28 cellular contexts compared by ENCODE assay signal in the genomic region with DNA sequence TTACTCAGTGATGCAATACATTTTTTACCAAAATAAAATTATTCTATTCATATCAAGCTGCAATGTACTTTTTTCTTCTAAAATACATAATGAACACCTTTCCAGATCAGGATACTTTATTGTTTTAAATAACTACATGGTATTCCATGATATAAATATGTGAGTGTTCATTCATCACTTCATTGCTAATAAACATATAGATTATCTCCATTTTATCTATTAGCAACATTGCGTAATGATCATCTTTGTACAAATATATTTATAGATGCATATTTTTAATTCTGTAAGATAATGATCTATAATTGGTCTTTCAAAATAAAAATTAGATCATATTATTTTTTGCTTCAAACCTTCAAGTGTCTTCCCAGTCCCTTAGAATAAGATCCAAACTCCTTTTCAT.
"Had no signal": no experiment of that assay in that cellular context is flagged by ENCODE, and none has a peak within 500 bp of the region (broad histone marks: within the 10 kb centered on the region; RNA-seq: fewer than 3 reads in every experiment).

No MANE protein-coding gene starts in this region.

- FAIRE-seq: endometrium, endothelial cell of umbilical vein, frontal cortex had no signal

- H3K4me1 ChIP-seq: colonic mucosa, esophagus muscularis mucosa, esophagus squamous epithelium, foreskin keratinocyte, gastrocnemius medialis, gastroesophageal sphincter, heart left ventricle, heart right ventricle had no signal

- DNase-seq: colonic mucosa; cortex of kidney; dermis blood vessel endothelial cell; dorsolateral prefrontal cortex; effector CD4-positive, alpha-beta T cell; effector CD8-positive, alpha-beta T cell; effector memory CD4-positive, alpha-beta T cell; effector memory CD8-positive, alpha-beta T cell; endodermal cell; erythroblast; esophagus squamous epithelium; foreskin fibroblast; foreskin keratinocyte; foreskin melanocyte; gastrocnemius medialis; glutamatergic neuron; head of caudate nucleus; heart left ventricle; heart right ventricle had no signal

- H3K4me3 Mint-ChIP-seq: dendritic cell treated with granulocyte-macrophage colony-stimulating factor and Interleukin-4, amounts not matched to agents 40 ng/mL and 50 ng/mL, for 4 days; effector memory CD8-positive, alpha-beta T cell; endodermal cell had no signal

- ATAC-seq: effector memory CD8-positive, alpha-beta T cell; esophagus mucosa; foreskin keratinocyte; gastrocnemius medialis; gastroesophageal sphincter; heart left ventricle; heart right ventricle had no signal

- H3K27me3 Mint-ChIP-seq: dendritic cell treated with granulocyte-macrophage colony-stimulating factor and Interleukin-4, amounts not matched to agents 40 ng/mL and 50 ng/mL, for 4 days; effector memory CD8-positive, alpha-beta T cell had no signal

- H3K27me3 ChIP-seq: colonic mucosa, dorsolateral prefrontal cortex, esophagus muscularis mucosa, esophagus squamous epithelium, foreskin keratinocyte, gastrocnemius medialis, gastroesophageal sphincter, heart left ventricle, heart right ventricle had no signal

- H3K4me3 ChIP-seq: colonic mucosa, coronary artery, dorsolateral prefrontal cortex, esophagus muscularis mucosa, esophagus squamous epithelium, gastrocnemius medialis, gastroesophageal sphincter, heart left ventricle, heart right ventricle had no signal

- H3K36me3 ChIP-seq: colonic mucosa, esophagus muscularis mucosa, esophagus squamous epithelium, gastrocnemius medialis, gastroesophageal sphincter, heart left ventricle, heart right ventricle had no signal

- H3K9me3 ChIP-seq: colonic mucosa, esophagus muscularis mucosa, esophagus squamous epithelium, gastrocnemius medialis, gastroesophageal sphincter had no signal

- H3K27ac ChIP-seq: colonic mucosa, coronary artery, dorsolateral prefrontal cortex, epithelial cell of prostate, esophagus muscularis mucosa, esophagus squamous epithelium, foreskin keratinocyte, gastrocnemius medialis, gastroesophageal sphincter, heart left ventricle, heart right ventricle had no signal

- H3K27ac Mint-ChIP-seq: dendritic cell treated with granulocyte-macrophage colony-stimulating factor and Interleukin-4, amounts not matched to agents 40 ng/mL and 50 ng/mL, for 4 days; effector memory CD8-positive, alpha-beta T cell; endodermal cell had no signal
